In genomic region chr7:27032843-27033242, GRCh38 we compare ENCODE assay signal across 13 cellular contexts.
DNase-seq lines count a peak whose midpoint lies in the region; ATAC-seq and TF ChIP-seq lines count a peak whose summit lies in the region.
"Had no signal": no experiment of that assay in that cellular context is flagged by ENCODE, and none has a peak within 500 bp of the region (broad histone marks: within the 10 kb centered on the region; RNA-seq: fewer than 3 reads in every experiment).

No MANE protein-coding gene starts in this region.

- peaks cover 0 to 10% (median 4%) of the 10 kb centered on the region in 4 donors for H3K4me1 ChIP-seq in transverse colon

- H3K27me3 Mint-ChIP-seq in mesothelial cell of epicardium (ENCODE audit: low read depth), result no peaks in the 10 kb centered on the region

- H3K36me3 ChIP-seq in transverse colon, result no peaks in the 10 kb centered on the region
- H3K36me3 ChIP-seq: heart right ventricle, spleen, WERI-Rb-1 had no signal

- WGBS in transverse colon (ENCODE audit: low coverage in 1 of 2), 2 donors, result 29 to 100% methylated on average over 1 of the region's 1 CpG

- ATAC-seq in GM19397 (IDR thresholded peaks at IDR 0.05; ENCODE audit: unreplicated experiment), result no peak
- ATAC-seq: heart right ventricle had no signal

- H3K4me1 Mint-ChIP-seq in mesothelial cell of epicardium, result peaks cover 60% of the 10 kb centered on the region

- DNase-seq in Caki2 (ENCODE audit: low read depth) (peak; percentile 37), HCEC 1CT (peak; percentile 43), NCI-H748 (lab: John Stamatoyannopoulos, UW; ENCODE audit: unreplicated experiment) (peak; percentile 75), mesothelial cell of epicardium (ENCODE audit: low spot score in 2 of 2, unreplicated experiment in 2 of 2) (no peak), GM19240 (ENCODE audit: insufficient read length, low spot score) (no peak), transverse colon (no peak)
- DNase-seq in stimulated activated CD4-positive, alpha-beta T cell treated with anti-CD3 and anti-CD28 coated beads, Interleukin-4, amount 100 ng/mL, for 4 hours, result no peak
- DNase-seq: activated gamma-delta T cell treated with Interleukin-2 at 50 U/mL for 16 hours, dermis blood vessel endothelial cell, heart right ventricle, spleen, WERI-Rb-1 had no signal

- TF ChIP-seq CTCF in mesothelial cell of epicardium (IDR thresholded peaks at IDR 0.05; ENCODE audit: unreplicated experiment) (no peak), transverse colon (IDR thresholded peaks at IDR 0.05) (no peak)

- H3K27ac Mint-ChIP-seq in mesothelial cell of epicardium, result peak overlapping the region; percentile 95

- no peak overlapping the region for H3K4me3 Mint-ChIP-seq in mesothelial cell of epicardium

- intact Hi-C loops in transverse colon (cut with DNase I; ENCODE audit: low total_unique reads), result no loop called here

- no peak overlapping the region for H3K27ac ChIP-seq in transverse colon
- H3K27ac ChIP-seq: WERI-Rb-1 had no signal

- H3K9me3 ChIP-seq in transverse colon, result no peaks in the 10 kb centered on the region
- H3K9me3 ChIP-seq: heart right ventricle, spleen had no signal

- H3K36me3 Mint-ChIP-seq in mesothelial cell of epicardium, result no peaks in the 10 kb centered on the region

- in situ Hi-C loops in Caki2 (cut with HindIII; ENCODE audit: low pct_unique_long_range_greater_than_20kb, low sequenced_read_pairs), result no loop called here
- in situ Hi-C loops in transverse colon (cut with MboI; ENCODE audit: low pct_ligation_motif_present in 1 of 4, low pct_unique_long_range_greater_than_20kb in 1 of 4, low sequenced_read_pairs in 3 of 4), result no loop called here

- H3K4me3 ChIP-seq in transverse colon, result no peak overlapping the region
- H3K4me3 ChIP-seq: heart right ventricle had no signal

- H3K9me3 Mint-ChIP-seq in mesothelial cell of epicardium, result no peaks in the 10 kb centered on the region

- no peaks in the 10 kb centered on the region for H3K27me3 ChIP-seq in transverse colon
- H3K27me3 ChIP-seq: heart right ventricle, spleen had no signal

- TF ChIP-seq POLR2A in transverse colon (IDR thresholded peaks at IDR 0.05), result no peak

- no peak for TF ChIP-seq EP300 in transverse colon (IDR thresholded peaks at IDR 0.05; ENCODE audit: low read depth)

Comparison
In these comparisons a context has a peak if more than half of its experiments do, and no peak if none do; other contexts are left out.
1. DNase-seq: peak in Caki2 (single experiment), HCEC 1CT (single experiment) and NCI-H748 (single experiment); none in mesothelial cell of epicardium (0 of 2), GM19240 (single experiment), transverse colon (single experiment) and stimulated activated CD4-positive, alpha-beta T cell treated with anti-CD3 and anti-CD28 coated beads, Interleukin-4, amount 100 ng/mL, for 4 hours (0 of 2).